ENCODE assay signal across 35 cellular contexts in the genomic region with DNA sequence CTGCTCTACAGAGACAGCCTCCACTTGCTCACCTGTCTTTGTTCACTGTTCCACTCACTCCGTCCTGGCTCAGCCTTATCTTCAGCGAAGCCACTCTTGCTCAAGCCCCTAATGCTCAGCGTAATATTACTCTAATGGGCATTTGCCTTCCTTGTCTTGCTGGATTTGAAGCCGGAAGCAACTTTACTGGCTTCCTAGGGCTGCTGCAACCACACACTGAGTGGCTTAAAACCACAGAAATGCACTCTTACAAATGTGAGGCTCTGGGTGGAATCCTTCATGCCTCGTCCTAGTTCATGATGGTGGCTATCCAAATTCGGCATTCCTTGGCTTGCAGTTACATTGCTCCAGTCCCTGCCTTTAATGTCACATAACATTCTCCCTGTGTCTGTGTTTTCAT.
DNase-seq lines count a peak whose midpoint lies in the region; ATAC-seq and TF ChIP-seq lines count a peak whose summit lies in the region.
"Had no signal": no experiment of that assay in that cellular context is flagged by ENCODE, and none has a peak within 500 bp of the region (broad histone marks: within the 10 kb centered on the region; RNA-seq: fewer than 3 reads in every experiment).

No MANE protein-coding gene starts in this region.

- H2AFZ ChIP-seq in DND-41 (ENCODE audit: low read depth, low read length) = no peak overlapping the region

- H3K4me2 ChIP-seq in DND-41 (ENCODE audit: insufficient read depth, low read length) = no peak overlapping the region
- H3K4me2 ChIP-seq: BLaER1 had no signal

- no peaks in the 10 kb centered on the region for H3K4me1 ChIP-seq in DND-41 (ENCODE audit: insufficient read depth, low read length)
- H3K4me1 ChIP-seq: ascending aorta, BLaER1, colonic mucosa, SJSA1, transverse colon had no signal

- TF ChIP-seq CTCF in DND-41 (IDR thresholded peaks at IDR 0.05; ENCODE audit: borderline replicate concordance, extremely low read depth, low read length, poor library complexity, severe bottlenecking) = no peak
- no peak for TF ChIP-seq CTCF in NB4 (IDR thresholded peaks at IDR 0.05; ENCODE audit: low read depth, low read length)

- no peak for TF ChIP-seq POLR2A in NB4 (IDR thresholded peaks at IDR 0.05; ENCODE audit: extremely low read depth, insufficient read length)

- H3K79me2 ChIP-seq in DND-41 (ENCODE audit: insufficient read depth, low read length) = no peaks in the 10 kb centered on the region

- no peaks in the 10 kb centered on the region for H3K27me3 ChIP-seq in DND-41 (ENCODE audit: insufficient read depth, low read length, poor library complexity)
- H3K27me3 ChIP-seq: ascending aorta, BLaER1, cardiac muscle cell, colonic mucosa, transverse colon had no signal

- no peaks in the 10 kb centered on the region for H4K20me1 ChIP-seq in DND-41 (ENCODE audit: insufficient read depth, low read length)
- H4K20me1 ChIP-seq: BLaER1 had no signal

- H3K9ac ChIP-seq in DND-41 (ENCODE audit: low read depth, low read length) = no peak overlapping the region
- H3K9ac ChIP-seq: BLaER1 had no signal

- H3K27ac ChIP-seq in DND-41 (ENCODE audit: low read length) = no peak overlapping the region
- H3K27ac ChIP-seq: ascending aorta, BLaER1, cardiac muscle cell, colonic mucosa, HL-60, SJSA1, transverse colon had no signal

- DNase-seq in DND-41 = peak; percentile 10
- peak; percentile 26 for DNase-seq in HS-27A (ENCODE audit: low read depth)
- peak; percentile 70 for DNase-seq in NB4 (ENCODE audit: low read depth)
- peak; percentile 1 for DNase-seq in astrocyte of the hippocampus (ENCODE audit: low read depth, low spot score)
- no peak for DNase-seq in NCI-H2107 (lab: John Stamatoyannopoulos, UW)
- DNase-seq: activated CD4-positive, alpha-beta T cell treated with anti-CD3 and anti-CD28 coated beads, Interleukin-2, amount 50 U/mL, for 1 hour; activated CD4-positive, CD25-positive, alpha-beta regulatory T cell; activated gamma-delta T cell; activated naive CD8-positive, alpha-beta T cell treated with anti-CD3 and anti-CD28 coated beads, Interleukin-2, amount 10 ng/mL, durations not matched to agents 7 days and 5 days; activated T-cell treated with anti-CD3 and anti-CD28 coated beads, Interleukin-2, amount 50 U/mL, for 24 hours; colonic mucosa; DMS153; effector memory CD4-positive, alpha-beta T cell; GDM1; hypothalamus; immature natural killer cell; Karpas-422; NCI-H1105 treated with DMSO at 0.1 percent for 48 hours; NCI-H187 treated with DMSO at 0.1 percent for 48 hours; NCI-H2171 treated with DMSO at 0.1 percent for 48 hours; NCI-H526; NK-92 treated with Interleukin-12 subunit alpha and Interleukin-12 subunit beta, amount 100 ng/mL, for 24 hours; stimulated activated CD4-positive, alpha-beta T cell treated with anti-CD3 and anti-CD28 coated beads, Interleukin-15, amount 100 ng/mL, for 24 hours; T-cell; transverse colon had no signal

- H3K4me3 ChIP-seq in DND-41 (ENCODE audit: low read depth in 1 of 2, low read length in 2 of 2) (no peak overlapping the region), NB4 (ENCODE audit: low read depth, low read length) (no peak overlapping the region)
- H3K4me3 ChIP-seq: ascending aorta, BLaER1, cardiac muscle cell, colonic mucosa, SJSA1, transverse colon had no signal

- H3K36me3 ChIP-seq in DND-41 (ENCODE audit: insufficient read depth, low read length) = no peaks in the 10 kb centered on the region
- H3K36me3 ChIP-seq: ascending aorta, BLaER1, cardiac muscle cell, colonic mucosa, SJSA1, transverse colon had no signal

- H3K9me3 ChIP-seq in DND-41 (ENCODE audit: insufficient read depth, low read length, severe bottlenecking) = no peaks in the 10 kb centered on the region
- H3K9me3 ChIP-seq: ascending aorta, BLaER1, colonic mucosa, SJSA1, transverse colon had no signal

- ATAC-seq in DND-41 (ENCODE audit: insufficient read depth, low read depth) = peak; percentile 78
- ATAC-seq in GM18909 (IDR thresholded peaks at IDR 0.05; ENCODE audit: poor library complexity, unreplicated experiment) = no peak
- ATAC-seq in GM21367 (IDR thresholded peaks at IDR 0.05; ENCODE audit: unreplicated experiment) = no peak
- no peak for ATAC-seq in HG02981 (IDR thresholded peaks at IDR 0.05; ENCODE audit: unreplicated experiment)
- ATAC-seq: left lobe of liver; stimulated activated effector memory CD8-positive, alpha-beta T cell treated with anti-CD3 and anti-CD28 coated beads, Interleukin-12 subunit alpha, Interleukin-12 subunit beta, amount 100 ng/mL, for 72 hours; T-cell had no signal
